ENCODE assay signal across 8 cellular contexts in genomic region chr7:51162724-51163329, GRCh38.
DNase-seq lines count a peak whose midpoint lies in the region; ATAC-seq and TF ChIP-seq lines count a peak whose summit lies in the region.

No MANE protein-coding gene starts in this region.

- H3K27ac ChIP-seq in HEK293 (ENCODE audit: extremely low read depth, low read depth, low read length) (no peak overlapping the region), MM.1S (ENCODE audit: low read length) (no peak overlapping the region), psoas muscle (no peak overlapping the region)

- TF ChIP-seq CTCF in GM12864 (IDR thresholded peaks at IDR 0.05; ENCODE audit: low read depth, low read length, missing control alignments) (peak; percentile 90), HEK293 (tag by site-specific recombination; IDR thresholded peaks at IDR 0.05) (peak; percentile 45; the same call in 1 of the 2 replicates), MM.1S (IDR thresholded peaks at IDR 0.05; ENCODE audit: low read length) (peak; percentile 82), psoas muscle (IDR thresholded peaks at IDR 0.05) (peak; percentile 83)

- peak; percentile 84 to 94 (median 90) for ATAC-seq in psoas muscle

- H3K4me1 ChIP-seq in HEK293 (ENCODE audit: control insufficient read depth, insufficient read depth, low read length) (no peaks in the 10 kb centered on the region), MM.1S (ENCODE audit: low read length) (no peaks in the 10 kb centered on the region), psoas muscle (peaks cover 12% of the 10 kb centered on the region)

- no peaks in the 10 kb centered on the region for H3K9me2 ChIP-seq in MM.1S (replicated peaks; ENCODE audit: insufficient read depth, low read length)

- intact Hi-C loops in psoas muscle (cut with DNase I): loop anchor here (1.0 to 5.0 kb wide), 5 partner anchors 204 to 1071 kb away; partner anchors contain the start of gene ZPBP (in 1 of the 2)

- CTCF ChIA-PET in HEK293 (lab: Yijun Ruan, JAX): interaction anchor here (0.6 to 8.2 kb wide), 55 partner anchors 9 to 1070 kb away, joined by 3 to 277 read pairs (median 4); partner anchors contain the start of gene ZPBP

- no peak overlapping the region for H3K4me2 ChIP-seq in MM.1S (ENCODE audit: low read depth, low read length)

- no peaks in the 10 kb centered on the region for H3K79me2 ChIP-seq in MM.1S (ENCODE audit: low read length)

- no peaks in the 10 kb centered on the region for H3K27me3 ChIP-seq in MM.1S (replicated peaks; ENCODE audit: insufficient read depth, low read length)
- no peaks in the 10 kb centered on the region for H3K27me3 ChIP-seq in psoas muscle (ENCODE audit: insufficient read depth in 3 of 3, low read length in 2 of 3)

- no peak overlapping the region for H3K9ac ChIP-seq in MM.1S (ENCODE audit: low read length)

- no peak overlapping the region for H2AFZ ChIP-seq in MM.1S (ENCODE audit: low read length)

- H3K36me3 ChIP-seq in HEK293 (ENCODE audit: control insufficient read depth in 2 of 2, insufficient read depth in 1 of 2, low read length in 2 of 2) (no peaks in the 10 kb centered on the region), MM.1S (replicated peaks; ENCODE audit: insufficient read depth, low read length) (no peaks in the 10 kb centered on the region), psoas muscle (ENCODE audit: insufficient read depth in 1 of 2, low read depth in 1 of 2) (no peaks in the 10 kb centered on the region)

- POLR2A ChIA-PET in HEK293 (lab: Yijun Ruan, JAX): interaction anchor here (1.0 kb wide), 1 partner anchor 204 kb away, joined by 4 read pairs; no protein-coding TSS in a partner anchor

- WGBS in psoas muscle, 3 donors: 21 to 32% (median 25%) methylated on average over 9 of the region's 9 CpGs

- peak; percentile 36 for DNase-seq in GM12864 (ENCODE audit: low read depth)
- peak; percentile 77 for DNase-seq in MM.1S
- DNase-seq in SHP77 treated with DMSO at 0.1 percent for 48 hours (lab: John Stamatoyannopoulos, UW): peak; percentile 62
- DNase-seq in activated naive CD4-positive, alpha-beta T cell treated with Interleukin-2 at 50 U/mL for 16 hours: peak; percentile 66
- DNase-seq in glomerular visceral epithelial cell (ENCODE audit: extremely low spot score): peak; percentile 70
- DNase-seq in psoas muscle: peak in 1 of 2 donors; percentile 37
- DNase-seq in cortex of kidney (lab: John Stamatoyannopoulos, UW): no peak

- H3K9me3 ChIP-seq in HEK293 (ENCODE audit: control insufficient read depth, insufficient read depth, low read depth, low read length): no peaks in the 10 kb centered on the region
- H3K9me3 ChIP-seq in MM.1S (replicated peaks; ENCODE audit: insufficient read depth, low read length): no peaks in the 10 kb centered on the region
- H3K9me3 ChIP-seq in psoas muscle: no peaks in the 10 kb centered on the region

- no peak overlapping the region for H3K4me3 ChIP-seq in GM12864 (ENCODE audit: low read depth, low read length)
- H3K4me3 ChIP-seq in HEK293 (ENCODE audit: low read depth, low read length): no peak overlapping the region
- no peak overlapping the region for H3K4me3 ChIP-seq in MM.1S (ENCODE audit: low read length)
- no peak overlapping the region for H3K4me3 ChIP-seq in psoas muscle

- no peaks in the 10 kb centered on the region for H3F3A ChIP-seq in MM.1S (ENCODE audit: insufficient read depth, low read length)

- H4K20me1 ChIP-seq in MM.1S (ENCODE audit: insufficient read depth, low read length): no peaks in the 10 kb centered on the region

TF ChIP-seq in HEK293, 187 proteins besides CTCF, POLR2A, EP300 and RAD21:
- TF ChIP-seq ZBTB17 (tag by site-specific recombination; IDR thresholded peaks at IDR 0.05) (0 out of 2 replicates have a peak, but pooled peaks have one; percentile 27), TSHZ1 (tag by site-specific recombination; IDR thresholded peaks at IDR 0.05; ENCODE audit: borderline replicate concordance) (no peak), ZEB2 (tag by site-specific recombination; IDR thresholded peaks at IDR 0.05) (no peak), ZNF596 (tag by site-specific recombination; IDR thresholded peaks at IDR 0.05) (no peak), ZNF629 (tag by site-specific recombination; IDR thresholded peaks at IDR 0.05) (0 out of 2 replicates have a peak, but pooled peaks have one; percentile 9), ATF2 (tag by site-specific recombination; IDR thresholded peaks at IDR 0.05; ENCODE audit: low read depth) (0 out of 2 replicates have a peak, but pooled peaks have one; percentile 34), SCRT2 (tag by site-specific recombination; IDR thresholded peaks at IDR 0.05) (no peak), ZNF2 (tag by site-specific recombination; IDR thresholded peaks at IDR 0.05) (peak; percentile 56; the same call in 1 of the 2 replicates), ZNF341 (tag by site-specific recombination; IDR thresholded peaks at IDR 0.05; ENCODE audit: low read depth) (no peak), ZNF366 (tag by site-specific recombination; conservative IDR thresholded peaks at IDR 0.05) (peak; percentile 42), MZF1 (tag by site-specific recombination; IDR thresholded peaks at IDR 0.05; ENCODE audit: borderline replicate concordance) (peak; percentile 86; the same call in 1 of the 2 replicates), SP7 (tag by site-specific recombination; IDR thresholded peaks at IDR 0.05) (0 out of 2 replicates have a peak, but pooled peaks have one; percentile 19), ZNF654 (tag by site-specific recombination; IDR thresholded peaks at IDR 0.05; ENCODE audit: low read depth) (peak; percentile 92)
